ENCODE assay signal across 8 cellular contexts in genomic region chr6:143427109-143427817, GRCh38. TPM values are rescaled to one million over a fixed set of nuclear protein-coding genes. Genes with fewer than 3 reads are reported as not detected.
DNase-seq lines count a peak whose midpoint lies in the region; ATAC-seq and TF ChIP-seq lines count a peak whose summit lies in the region.

No MANE protein-coding gene starts in this region.

- no peaks in the 10 kb centered on the region for H3K27me3 Mint-ChIP-seq in activated CD8-positive, alpha-beta T cell treated with anti-CD3 and anti-CD28 coated beads for 36 hours
- H3K27me3 Mint-ChIP-seq in effector memory CD8-positive, alpha-beta T cell, result no peaks in the 10 kb centered on the region

- peak; percentile 38 for DNase-seq in COR-L47 (lab: John Stamatoyannopoulos, UW)
- peak; percentile 76 for DNase-seq in NCI-H69 (lab: John Stamatoyannopoulos, UW)
- peak; percentile 80 for DNase-seq in activated CD8-positive, alpha-beta T cell treated with anti-CD3 and anti-CD28 coated beads for 36 hours
- DNase-seq in effector memory CD8-positive, alpha-beta T cell, result peak; percentile 71 to 78 (median 74)
- peak; percentile 69 for DNase-seq in midbrain (lab: John Stamatoyannopoulos, UW)
- peak; percentile 32 to 54 for DNase-seq in stimulated activated CD8-positive, alpha-beta memory T cell treated with anti-CD3 and anti-CD28 coated beads, Interleukin-4, amount 100 ng/mL, for 1 hour (ENCODE audit: low read depth in 2 of 2, low spot score in 1 of 2)

- H3K9me3 Mint-ChIP-seq in activated CD8-positive, alpha-beta T cell treated with anti-CD3 and anti-CD28 coated beads for 36 hours, result no peaks in the 10 kb centered on the region
- H3K9me3 Mint-ChIP-seq in effector memory CD8-positive, alpha-beta T cell, result no peaks in the 10 kb centered on the region

- intact Hi-C loops in activated CD8-positive, alpha-beta T cell treated with anti-CD3 and anti-CD28 coated beads for 36 hours (cut with micrococcal nuclease), result loop anchor here (10.0 kb wide), 2 partner anchors 862 to 952 kb away; no protein-coding TSS in a partner anchor

- peaks cover 5% of the 10 kb centered on the region for H3K4me1 Mint-ChIP-seq in activated CD8-positive, alpha-beta T cell treated with anti-CD3 and anti-CD28 coated beads for 36 hours (ENCODE audit: low read depth)
- H3K4me1 Mint-ChIP-seq in effector memory CD8-positive, alpha-beta T cell (ENCODE audit: low read depth in 2 of 2), result peaks cover 3% of the 10 kb centered on the region in 2 donors

- peaks cover 27% of the 10 kb centered on the region for H3K36me3 Mint-ChIP-seq in activated CD8-positive, alpha-beta T cell treated with anti-CD3 and anti-CD28 coated beads for 36 hours (ENCODE audit: low read depth)
- no peaks in the 10 kb centered on the region for H3K36me3 Mint-ChIP-seq in effector memory CD8-positive, alpha-beta T cell (ENCODE audit: insufficient read depth)

- peak; percentile 95 for TF ChIP-seq CTCF in activated CD8-positive, alpha-beta T cell treated with anti-CD3 and anti-CD28 coated beads for 36 hours (IDR thresholded peaks at IDR 0.05)

- CTCF ChIA-PET in activated CD8-positive, alpha-beta T cell treated with anti-CD3 and anti-CD28 coated beads for 36 hours (lab: Charles Lee), result interaction anchor here (0.6 to 5.6 kb wide), 33 partner anchors 9 to 1070 kb away, joined by 3 to 34 read pairs (median 4); no protein-coding TSS in a partner anchor

- H3K4me3 Mint-ChIP-seq in activated CD8-positive, alpha-beta T cell treated with anti-CD3 and anti-CD28 coated beads for 36 hours, result no peak overlapping the region
- no peak overlapping the region for H3K4me3 Mint-ChIP-seq in effector memory CD8-positive, alpha-beta T cell

- peak; percentile 100 for ATAC-seq in GM19395 (IDR thresholded peaks at IDR 0.05; ENCODE audit: unreplicated experiment)
- peak; percentile 99 for ATAC-seq in HG03442 (IDR thresholded peaks at IDR 0.05; ENCODE audit: unreplicated experiment)
- peak; percentile 100 for ATAC-seq in activated CD8-positive, alpha-beta T cell treated with anti-CD3 and anti-CD28 coated beads for 36 hours
- ATAC-seq in effector memory CD8-positive, alpha-beta T cell (replicated peaks), result peak; percentile 100

- no peak overlapping the region for H3K27ac Mint-ChIP-seq in activated CD8-positive, alpha-beta T cell treated with anti-CD3 and anti-CD28 coated beads for 36 hours
- peak overlapping the region in 1 of 2 donors; percentile 74 for H3K27ac Mint-ChIP-seq in effector memory CD8-positive, alpha-beta T cell

- POLR2A ChIA-PET in activated CD8-positive, alpha-beta T cell treated with anti-CD3 and anti-CD28 coated beads for 36 hours (lab: Charles Lee), result interaction anchor here (0.7 kb wide), 1 partner anchor 368 kb away, joined by 3 read pairs; no protein-coding TSS in a partner anchor

RNA-seq across cellular contexts. Expression of gene ADAT2, which starts 23.2 kb away (rescaled TPM):
- total RNA-seq in activated CD8-positive, alpha-beta T cell treated with anti-CD3 and anti-CD28 coated beads for 36 hours, result 10 to 100 TPM; 35.9 to 40.8 TPM

RNA-seq across cellular contexts. Expression of gene PEX3, which starts 23.3 kb away (rescaled TPM):
- total RNA-seq in activated CD8-positive, alpha-beta T cell treated with anti-CD3 and anti-CD28 coated beads for 36 hours, result 10 to 100 TPM; 24.9 to 33.6 TPM

Comparison
In these comparisons a context has a peak if more than half of its experiments do, and no peak if none do; other contexts are left out.
1. Peak in every context shown above with its lines: DNase-seq and ATAC-seq.